ENCODE assay signal across 1 cellular context in the genomic region with DNA sequence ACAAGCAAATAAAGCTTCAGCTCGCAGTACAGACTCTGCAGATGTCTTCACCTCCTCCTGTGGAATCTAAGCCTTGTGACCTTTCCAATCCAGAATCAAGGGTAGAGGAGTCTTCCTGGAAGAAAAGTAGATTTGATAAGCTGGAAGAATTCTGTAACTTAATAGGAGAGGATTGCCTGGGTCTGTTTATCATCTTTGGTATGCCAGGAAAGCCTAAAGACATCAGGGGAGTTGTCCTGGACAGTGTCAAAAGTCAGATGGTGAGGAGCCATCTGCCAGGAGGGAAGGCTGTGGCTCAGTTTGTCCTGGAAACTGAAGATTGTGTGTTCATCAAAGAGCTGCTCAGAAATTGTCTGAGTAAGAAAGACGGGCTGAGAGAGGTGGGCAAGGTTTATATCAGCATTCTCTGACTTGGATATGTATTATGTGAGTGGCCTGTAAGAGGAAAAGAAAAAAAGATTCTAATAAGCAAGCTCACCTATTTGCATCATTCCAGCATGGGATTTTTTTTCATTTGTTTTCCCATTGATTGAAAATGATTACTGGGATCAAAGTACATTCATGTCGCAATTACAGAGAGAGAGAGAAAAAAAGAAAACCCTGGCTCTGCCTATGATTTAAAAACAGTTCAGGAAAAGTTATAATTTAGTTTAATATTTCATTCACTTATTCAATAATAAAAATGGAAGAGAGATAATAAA.
TF ChIP-seq lines count a peak whose summit lies in the region.

No MANE protein-coding gene starts in this region.

TF ChIP-seq in SK-N-SH treated with all-trans-retinoic acid at 6 μM for 48 hours, 23 proteins besides CTCF, POLR2A, EP300 and RAD21 (continued from another document):
- TF ChIP-seq TSHZ2 (CRISPR knock-in tag; IDR thresholded peaks at IDR 0.05): peak; percentile 73; the same call in 1 of the 2 replicates
- TF ChIP-seq CSDC2 (CRISPR knock-in tag; IDR thresholded peaks at IDR 0.05): peak; percentile 24; the same call in 1 of the 2 replicates
- TF ChIP-seq TOX (CRISPR knock-in tag; IDR thresholded peaks at IDR 0.05; ENCODE audit: borderline replicate concordance): no peak
- no peak for TF ChIP-seq RARB (CRISPR knock-in tag; IDR thresholded peaks at IDR 0.05)
- no peak for TF ChIP-seq OSR1 (CRISPR knock-in tag; IDR thresholded peaks at IDR 0.05)
- TF ChIP-seq TCF4 (CRISPR knock-in tag; IDR thresholded peaks at IDR 0.05; ENCODE audit: borderline replicate concordance): peak; percentile 86
- no peak for TF ChIP-seq ZNF8 (CRISPR knock-in tag; IDR thresholded peaks at IDR 0.05)
- TF ChIP-seq, protein P1, sequence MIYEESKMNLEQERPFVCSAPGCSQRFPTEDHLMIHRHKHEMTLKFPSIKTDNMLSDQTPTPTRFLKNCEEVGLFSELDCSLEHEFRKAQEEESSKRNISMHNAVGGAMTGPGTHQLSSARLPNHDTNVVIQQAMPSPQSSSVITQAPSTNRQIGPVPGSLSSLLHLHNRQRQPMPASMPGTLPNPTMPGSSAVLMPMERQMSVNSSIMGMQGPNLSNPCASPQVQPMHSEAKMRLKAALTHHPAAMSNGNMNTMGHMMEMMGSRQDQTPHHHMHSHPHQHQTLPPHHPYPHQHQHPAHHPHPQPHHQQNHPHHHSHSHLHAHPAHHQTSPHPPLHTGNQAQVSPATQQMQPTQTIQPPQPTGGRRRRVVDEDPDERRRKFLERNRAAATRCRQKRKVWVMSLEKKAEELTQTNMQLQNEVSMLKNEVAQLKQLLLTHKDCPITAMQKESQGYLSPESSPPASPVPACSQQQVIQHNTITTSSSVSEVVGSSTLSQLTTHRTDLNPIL (CRISPR knock-in tag; IDR thresholded peaks at IDR 0.05; ENCODE audit: low read depth): no peak
- peak; percentile 91 for TF ChIP-seq ISL1 (CRISPR knock-in tag; IDR thresholded peaks at IDR 0.05)
- TF ChIP-seq ZNF70 (CRISPR knock-in tag; IDR thresholded peaks at IDR 0.05): no peak
- no peak for TF ChIP-seq ZNF565 (CRISPR knock-in tag; conservative IDR thresholded peaks at IDR 0.05; ENCODE audit: low read depth)
